ENCODE assay signal across 28 cellular contexts in the genomic region with DNA sequence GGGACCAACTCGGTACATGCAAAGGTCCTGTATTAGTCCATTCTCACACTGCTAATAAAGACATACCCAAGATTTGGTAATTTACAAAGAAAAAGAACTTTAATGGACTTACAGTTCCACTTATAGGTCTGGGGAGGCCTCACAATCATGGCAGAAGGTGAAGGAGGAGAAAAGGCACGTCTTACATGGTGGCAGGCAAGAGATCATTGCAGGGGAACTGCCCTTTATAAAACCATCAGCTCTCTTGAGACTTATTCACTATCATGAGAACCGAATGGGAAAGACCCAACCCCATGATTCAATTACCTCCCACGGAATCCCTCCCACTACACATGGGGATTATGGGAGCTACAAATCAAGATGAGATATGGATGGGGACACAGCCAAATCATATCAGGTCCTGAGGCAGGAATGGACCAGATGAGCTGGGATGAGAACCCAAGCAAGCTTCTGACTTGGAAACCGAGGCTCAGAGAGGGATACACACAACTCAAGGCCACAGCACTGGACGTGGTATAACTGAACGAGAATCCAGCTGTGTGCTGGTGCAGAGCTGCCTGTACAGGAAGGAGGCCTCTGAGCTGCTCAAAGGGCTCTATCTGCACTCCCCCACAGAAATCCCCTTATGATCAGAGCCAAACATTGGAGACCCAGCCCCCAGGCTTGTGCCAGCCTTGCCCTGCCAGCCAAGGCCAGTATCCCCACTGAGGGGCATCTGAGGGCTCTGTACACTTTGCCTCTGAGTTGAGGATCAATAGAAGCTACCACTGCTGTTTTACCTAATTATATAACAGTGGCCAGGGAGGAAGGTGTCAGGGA.
"Had no signal": no experiment of that assay in that cellular context is flagged by ENCODE, and none has a peak within 500 bp of the region (broad histone marks: within the 10 kb centered on the region; RNA-seq: fewer than 3 reads in every experiment).

No MANE protein-coding gene starts in this region.

- DNase-seq: activated CD4-positive, alpha-beta memory T cell treated with anti-CD3 and anti-CD28 coated beads, Interleukin-2, amount 10 ng/mL, durations not matched to agents 7 days and 5 days; activated CD4-positive, alpha-beta T cell treated with anti-CD3 and anti-CD28 coated beads, Interleukin-2, amount 10 ng/mL, durations not matched to agents 7 days and 5 days; activated CD4-positive, CD25-positive, alpha-beta regulatory T cell; activated CD8-positive, alpha-beta memory T cell treated with anti-CD3 and anti-CD28 coated beads, Interleukin-2, amount 50 U/mL, for 4 hours; activated gamma-delta T cell treated with Interleukin-2 at 50 U/mL for 16 hours; activated naive CD4-positive, alpha-beta T cell treated with anti-CD3 and anti-CD28 coated beads, Interleukin-2, amount 10 ng/mL, durations not matched to agents 7 days and 5 days; activated naive CD8-positive, alpha-beta T cell treated with anti-CD3 and anti-CD28 coated beads for 36 hours; activated T-cell treated with anti-CD3 and anti-CD28 coated beads, Interleukin-2, amount 50 U/mL, for 72 hours; anterior cingulate cortex; caudate nucleus; Karpas-422; MM.1S; NCI-H1105; NCI-H1436; NCI-H1694 treated with DMSO at 0.1 percent for 48 hours; NCI-H2029 treated with DMSO at 0.1 percent for 48 hours; NCI-H510A treated with DMSO at 0.1 percent for 48 hours; NCI-H69; NK-92 treated with Interleukin-12 subunit alpha and Interleukin-12 subunit beta, amount 100 ng/mL, for 24 hours; Peyer's patch; Right ventricle myocardium superior; SJCRH30; SK-N-SH; T-helper 1 cell had no signal

- H3K36me3 ChIP-seq: breast epithelium, Peyer's patch, SJCRH30 had no signal

- ATAC-seq: activated T-cell treated with anti-CD3 and anti-CD28 coated beads, Interleukin-2, amount 50 U/mL, for 72 hours had no signal

- H3K9me3 Mint-ChIP-seq: activated naive CD4-positive, alpha-beta T cell treated with anti-CD3 and anti-CD28 coated beads, Interleukin-2, amount 10 ng/mL, durations not matched to agents 7 days and 5 days; activated naive CD8-positive, alpha-beta T cell treated with anti-CD3 and anti-CD28 coated beads for 36 hours had no signal

- H3K27ac Mint-ChIP-seq: activated CD4-positive, alpha-beta memory T cell treated with anti-CD3 and anti-CD28 coated beads, Interleukin-2, amount 10 ng/mL, durations not matched to agents 7 days and 5 days; activated CD4-positive, alpha-beta T cell treated with anti-CD3 and anti-CD28 coated beads, Interleukin-2, amount 10 ng/mL, durations not matched to agents 7 days and 5 days; activated naive CD4-positive, alpha-beta T cell treated with anti-CD3 and anti-CD28 coated beads, Interleukin-2, amount 10 ng/mL, durations not matched to agents 7 days and 5 days; activated naive CD8-positive, alpha-beta T cell treated with anti-CD3 and anti-CD28 coated beads for 36 hours; activated T-cell treated with anti-CD3 and anti-CD28 coated beads, Interleukin-2, amount 50 U/mL, for 72 hours; activated T-helper 2 cell treated with anti-CD3 and anti-CD28 coated beads, Interferon-gamma antibody, Interleukin-2, Interleukin-4, amounts not matched to agents 10 μg/mL and 5 μg/mL and 100 μg/mL, durations not matched to agents 14 hours and 24 hours and 36 hours had no signal

- H3K9ac ChIP-seq: SK-N-SH had no signal

- H3K36me3 Mint-ChIP-seq: activated naive CD4-positive, alpha-beta T cell treated with anti-CD3 and anti-CD28 coated beads, Interleukin-2, amount 10 ng/mL, durations not matched to agents 7 days and 5 days; activated naive CD8-positive, alpha-beta T cell treated with anti-CD3 and anti-CD28 coated beads for 36 hours had no signal

- H3K4me1 ChIP-seq: Peyer's patch had no signal

- H3K27ac ChIP-seq: breast epithelium, Peyer's patch, RWPE1, SJCRH30, VCaP had no signal

- H3K4me3 Mint-ChIP-seq: activated CD4-positive, alpha-beta memory T cell treated with anti-CD3 and anti-CD28 coated beads, Interleukin-2, amount 10 ng/mL, durations not matched to agents 7 days and 5 days; activated CD4-positive, alpha-beta T cell treated with anti-CD3 and anti-CD28 coated beads, Interleukin-2, amount 10 ng/mL, durations not matched to agents 7 days and 5 days; activated naive CD4-positive, alpha-beta T cell treated with anti-CD3 and anti-CD28 coated beads, Interleukin-2, amount 10 ng/mL, durations not matched to agents 7 days and 5 days; activated naive CD8-positive, alpha-beta T cell treated with anti-CD3 and anti-CD28 coated beads for 36 hours; activated T-cell treated with anti-CD3 and anti-CD28 coated beads, Interleukin-2, amount 50 U/mL, for 72 hours had no signal

- H3K27me3 ChIP-seq: breast epithelium, Peyer's patch, SJCRH30 had no signal

- H3K4me3 ChIP-seq: breast epithelium, Peyer's patch, SJCRH30 had no signal

- H3K4me1 Mint-ChIP-seq: activated CD4-positive, alpha-beta memory T cell treated with anti-CD3 and anti-CD28 coated beads, Interleukin-2, amount 10 ng/mL, durations not matched to agents 7 days and 5 days; activated naive CD4-positive, alpha-beta T cell treated with anti-CD3 and anti-CD28 coated beads, Interleukin-2, amount 10 ng/mL, durations not matched to agents 7 days and 5 days; activated naive CD8-positive, alpha-beta T cell treated with anti-CD3 and anti-CD28 coated beads for 36 hours had no signal

- H3K9me3 ChIP-seq: breast epithelium, Peyer's patch, SK-N-SH had no signal

- H3K9me2 ChIP-seq: SK-N-SH had no signal

- H3K4me2 ChIP-seq: SK-N-SH had no signal
